Comparison of ENCODE assay signal across 2 cellular contexts in genomic region chr5:177984565-177985166, GRCh38.
TF ChIP-seq lines count a peak whose summit lies in the region.

No MANE protein-coding gene starts in this region.

TF ChIP-seq in SK-N-SH, 30 proteins besides CTCF, POLR2A, EP300 and RAD21:
- TF ChIP-seq MEF2A (IDR thresholded peaks at IDR 0.05; ENCODE audit: borderline replicate concordance, low read depth) (no peak), USF2 (IDR thresholded peaks at IDR 0.05; ENCODE audit: borderline replicate concordance, low read depth, low read length) (no peak), TCF12 (IDR thresholded peaks at IDR 0.05) (no peak), SIN3A (IDR thresholded peaks at IDR 0.05; ENCODE audit: borderline replicate concordance, low read depth, low read length) (no peak), FOXJ3 (CRISPR knock-in tag; IDR thresholded peaks at IDR 0.05) (no peak), PBX3 (IDR thresholded peaks at IDR 0.05) (no peak), ELF1 (IDR thresholded peaks at IDR 0.05) (no peak), SMC3 (IDR thresholded peaks at IDR 0.05; ENCODE audit: low read depth, low read length) (no peak), GATA2 (CRISPR knock-in tag; IDR thresholded peaks at IDR 0.05) (no peak), RCOR1 (IDR thresholded peaks at IDR 0.05; ENCODE audit: low read length) (no peak), EZH2phosphoT487 (IDR thresholded peaks at IDR 0.05; ENCODE audit: borderline replicate concordance, low read depth) (no peak), GABPA (IDR thresholded peaks at IDR 0.05; ENCODE audit: low read depth) (no peak), FOXM1 (IDR thresholded peaks at IDR 0.05; ENCODE audit: low read depth) (no peak), IRF3 (IDR thresholded peaks at IDR 0.05; ENCODE audit: low read depth, low read length) (no peak), TAF1 (IDR thresholded peaks at IDR 0.05; ENCODE audit: borderline replicate concordance, low read depth, low read length) (no peak), NRF1 (IDR thresholded peaks at IDR 0.05; ENCODE audit: low read depth, low read length) (no peak), RXRA (IDR thresholded peaks at IDR 0.05; ENCODE audit: borderline replicate concordance, low read depth) (no peak)

TF ChIP-seq in HepG2, 621 proteins besides CTCF, POLR2A, EP300 and RAD21:
- TF ChIP-seq THRA (CRISPR knock-in tag; IDR thresholded peaks at IDR 0.05; ENCODE audit: borderline replicate concordance): no peak
- no peak for TF ChIP-seq SNRNP70 (IDR thresholded peaks at IDR 0.05; ENCODE audit: low read depth, low read length)
- no peak for TF ChIP-seq ZNF703 (CRISPR knock-in tag; IDR thresholded peaks at IDR 0.05; ENCODE audit: borderline replicate concordance)
- no peak for TF ChIP-seq ZMAT5 (CRISPR knock-in tag; IDR thresholded peaks at IDR 0.05; ENCODE audit: borderline replicate concordance, low read depth)
- no peak for TF ChIP-seq FOXP1 (IDR thresholded peaks at IDR 0.05)
- no peak for TF ChIP-seq FOXP1 (CRISPR knock-in tag; IDR thresholded peaks at IDR 0.05)
- no peak for TF ChIP-seq HNF1B (CRISPR knock-in tag; IDR thresholded peaks at IDR 0.05)
- no peak for TF ChIP-seq PRPF4 (IDR thresholded peaks at IDR 0.05; ENCODE audit: low read depth, low read length, poor library complexity, severe bottlenecking)
- TF ChIP-seq KIAA2018 (CRISPR knock-in tag; IDR thresholded peaks at IDR 0.05; ENCODE audit: borderline replicate concordance): no peak
- TF ChIP-seq NR1H2 (CRISPR knock-in tag; IDR thresholded peaks at IDR 0.05; ENCODE audit: borderline replicate concordance, low read depth): no peak
- TF ChIP-seq ZMAT3 (CRISPR knock-in tag; conservative IDR thresholded peaks at IDR 0.05): no peak
- TF ChIP-seq MXD3 (CRISPR knock-in tag; IDR thresholded peaks at IDR 0.05): no peak
- TF ChIP-seq ZHX1 (CRISPR knock-in tag; IDR thresholded peaks at IDR 0.05; ENCODE audit: low read depth): no peak
- TF ChIP-seq RAD51 (IDR thresholded peaks at IDR 0.05; ENCODE audit: borderline replicate concordance): no peak
- no peak for TF ChIP-seq TRAFD1 (CRISPR knock-in tag; IDR thresholded peaks at IDR 0.05; ENCODE audit: borderline replicate concordance)
- TF ChIP-seq ZBTB43 (CRISPR knock-in tag; conservative IDR thresholded peaks at IDR 0.05): no peak
- no peak for TF ChIP-seq THAP7 (CRISPR knock-in tag; IDR thresholded peaks at IDR 0.05)
